ENCODE assay signal across 1 cellular context in the genomic region with DNA sequence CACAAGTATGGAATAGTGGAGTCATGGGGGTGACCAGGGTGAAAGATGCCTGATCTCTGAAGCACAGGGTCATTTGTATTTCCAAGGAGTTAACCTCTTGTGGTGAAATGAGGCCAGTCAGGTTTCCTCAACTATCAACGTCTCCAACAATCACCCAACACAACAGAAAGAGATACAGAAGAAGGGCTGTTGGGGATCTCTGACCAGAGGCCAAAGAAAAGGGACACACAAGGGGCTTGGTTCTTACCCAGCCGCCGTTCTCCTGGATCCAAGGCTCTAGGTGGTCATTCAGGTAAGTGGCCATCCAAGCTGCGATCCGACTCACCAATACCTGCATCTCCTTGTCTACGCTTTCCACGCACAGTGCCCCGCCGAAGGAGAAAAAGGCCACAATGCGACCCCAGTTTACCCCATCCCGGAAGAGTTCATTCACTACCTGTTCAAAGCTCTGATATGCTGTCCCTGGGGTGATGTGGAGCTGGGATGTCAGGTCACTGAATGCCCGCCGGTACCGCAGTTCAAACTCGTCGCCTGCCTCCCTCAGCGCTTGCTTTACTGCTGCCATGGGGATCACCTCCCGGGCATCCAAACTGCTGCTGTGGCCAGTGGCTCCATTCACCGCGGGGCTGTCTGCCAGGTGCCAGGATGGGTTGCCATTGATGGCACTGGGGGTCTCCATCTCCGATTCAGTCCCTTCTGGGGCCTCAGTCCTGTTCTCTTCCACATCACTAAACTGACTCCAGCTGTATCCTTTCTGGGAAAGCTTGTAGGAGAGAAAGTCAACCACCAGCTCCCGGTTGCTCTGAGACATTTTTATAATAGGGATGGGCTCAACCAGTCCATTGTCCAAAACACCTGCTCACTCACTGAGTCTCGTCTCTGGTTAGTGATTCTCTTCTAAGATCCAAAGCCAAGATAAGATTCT.
TF ChIP-seq lines count a peak whose summit lies in the region.

No MANE protein-coding gene starts in this region.

TF ChIP-seq in HepG2, 621 proteins besides CTCF, POLR2A, EP300 and RAD21 (continued from another document and continues in another):
- TF ChIP-seq, protein P1, sequence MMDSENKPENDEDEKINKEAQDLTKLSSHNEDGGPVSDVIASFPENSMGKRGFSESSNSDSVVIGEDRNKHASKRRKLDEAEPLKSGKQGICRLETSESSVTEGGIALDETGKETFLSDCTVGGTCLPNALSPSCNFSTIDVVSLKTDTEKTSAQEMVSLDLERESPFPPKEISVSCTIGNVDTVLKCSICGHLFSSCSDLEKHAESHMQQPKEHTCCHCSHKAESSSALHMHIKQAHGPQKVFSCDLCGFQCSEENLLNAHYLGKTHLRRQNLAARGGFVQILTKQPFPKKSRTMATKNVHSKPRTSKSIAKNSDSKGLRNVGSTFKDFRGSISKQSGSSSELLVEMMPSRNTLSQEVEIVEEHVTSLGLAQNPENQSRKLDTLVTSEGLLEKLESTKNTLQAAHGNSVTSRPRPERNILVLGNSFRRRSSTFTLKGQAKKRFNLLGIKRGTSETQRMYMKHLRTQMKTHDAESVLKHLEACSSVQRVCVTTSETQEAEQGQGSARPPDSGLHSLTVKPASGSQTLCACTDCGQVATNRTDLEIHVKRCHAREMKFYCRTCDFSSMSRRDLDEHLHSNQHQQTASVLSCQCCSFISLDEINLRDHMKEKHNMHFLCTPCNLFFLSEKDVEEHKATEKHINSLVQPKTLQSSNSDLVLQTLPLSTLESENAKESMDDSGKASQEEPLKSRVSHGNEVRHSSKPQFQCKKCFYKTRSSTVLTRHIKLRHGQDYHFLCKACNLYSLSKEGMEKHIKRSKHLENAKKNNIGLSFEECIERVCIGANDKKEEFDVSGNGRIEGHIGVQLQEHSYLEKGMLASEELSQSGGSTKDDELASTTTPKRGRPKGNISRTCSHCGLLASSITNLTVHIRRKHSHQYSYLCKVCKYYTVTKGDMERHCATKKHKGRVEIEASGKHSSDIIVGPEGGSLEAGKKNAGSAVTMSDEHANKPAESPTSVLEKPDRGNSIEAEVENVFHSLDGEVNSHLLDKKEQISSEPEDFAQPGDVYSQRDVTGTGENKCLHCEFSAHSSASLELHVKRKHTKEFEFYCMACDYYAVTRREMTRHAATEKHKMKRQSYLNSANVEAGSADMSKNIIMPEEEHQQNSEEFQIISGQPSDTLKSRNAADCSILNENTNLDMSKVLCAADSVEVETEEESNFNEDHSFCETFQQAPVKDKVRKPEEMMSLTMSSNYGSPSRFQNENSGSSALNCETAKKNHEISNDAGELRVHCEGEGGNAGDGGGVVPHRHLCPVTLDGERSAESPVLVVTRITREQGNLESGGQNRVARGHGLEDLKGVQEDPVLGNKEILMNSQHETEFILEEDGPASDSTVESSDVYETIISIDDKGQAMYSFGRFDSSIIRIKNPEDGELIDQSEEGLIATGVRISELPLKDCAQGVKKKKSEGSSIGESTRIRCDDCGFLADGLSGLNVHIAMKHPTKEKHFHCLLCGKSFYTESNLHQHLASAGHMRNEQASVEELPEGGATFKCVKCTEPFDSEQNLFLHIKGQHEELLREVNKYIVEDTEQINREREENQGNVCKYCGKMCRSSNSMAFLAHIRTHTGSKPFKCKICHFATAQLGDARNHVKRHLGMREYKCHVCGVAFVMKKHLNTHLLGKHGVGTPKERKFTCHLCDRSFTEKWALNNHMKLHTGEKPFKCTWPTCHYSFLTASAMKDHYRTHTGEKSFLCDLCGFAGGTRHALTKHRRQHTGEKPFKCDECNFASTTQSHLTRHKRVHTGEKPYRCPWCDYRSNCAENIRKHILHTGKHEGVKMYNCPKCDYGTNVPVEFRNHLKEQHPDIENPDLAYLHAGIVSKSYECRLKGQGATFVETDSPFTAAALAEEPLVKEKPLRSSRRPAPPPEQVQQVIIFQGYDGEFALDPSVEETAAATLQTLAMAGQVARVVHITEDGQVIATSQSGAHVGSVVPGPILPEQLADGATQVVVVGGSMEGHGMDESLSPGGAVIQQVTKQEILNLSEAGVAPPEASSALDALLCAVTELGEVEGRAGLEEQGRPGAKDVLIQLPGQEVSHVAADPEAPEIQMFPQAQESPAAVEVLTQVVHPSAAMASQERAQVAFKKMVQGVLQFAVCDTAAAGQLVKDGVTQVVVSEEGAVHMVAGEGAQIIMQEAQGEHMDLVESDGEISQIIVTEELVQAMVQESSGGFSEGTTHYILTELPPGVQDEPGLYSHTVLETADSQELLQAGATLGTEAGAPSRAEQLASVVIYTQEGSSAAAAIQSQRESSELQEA (CRISPR knock-in tag; IDR thresholded peaks at IDR 0.05; ENCODE audit: not compliant biosample characterization), result no peak
- TF ChIP-seq, protein P2, sequence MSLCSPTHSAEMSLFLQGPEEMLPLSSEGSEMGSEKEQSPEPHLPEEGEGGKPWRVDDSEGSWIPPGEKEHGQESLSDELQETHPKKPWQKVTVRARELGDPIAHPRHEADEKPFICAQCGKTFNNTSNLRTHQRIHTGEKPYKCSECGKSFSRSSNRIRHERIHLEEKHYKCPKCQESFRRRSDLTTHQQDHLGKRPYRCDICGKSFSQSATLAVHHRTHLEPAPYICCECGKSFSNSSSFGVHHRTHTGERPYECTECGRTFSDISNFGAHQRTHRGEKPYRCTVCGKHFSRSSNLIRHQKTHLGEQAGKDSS (CRISPR knock-in tag; IDR thresholded peaks at IDR 0.05; ENCODE audit: borderline replicate concordance, low read depth), result peak; percentile 76
- TF ChIP-seq ZNF3 (CRISPR knock-in tag; IDR thresholded peaks at IDR 0.05) (no peak), ZNF883 (CRISPR knock-in tag; IDR thresholded peaks at IDR 0.05; ENCODE audit: not compliant biosample characterization) (peak; percentile 47), ZNF34 (CRISPR knock-in tag; IDR thresholded peaks at IDR 0.05; ENCODE audit: borderline replicate concordance) (no peak), KLF13 (CRISPR knock-in tag; IDR thresholded peaks at IDR 0.05) (0 out of 2 replicates have a peak, but pooled peaks have one; percentile 64), SMAD3 (CRISPR knock-in tag; IDR thresholded peaks at IDR 0.05) (no peak), MYC (CRISPR knock-in tag; IDR thresholded peaks at IDR 0.05; ENCODE audit: borderline replicate concordance) (peak; percentile 38; the same call in 1 of the 2 replicates), MAF1 (CRISPR knock-in tag; IDR thresholded peaks at IDR 0.05; ENCODE audit: borderline replicate concordance) (no peak), CENPX (CRISPR knock-in tag; IDR thresholded peaks at IDR 0.05) (no peak), TRIM24 (CRISPR knock-in tag; IDR thresholded peaks at IDR 0.05) (no peak), ARNT2 (CRISPR knock-in tag; IDR thresholded peaks at IDR 0.05; ENCODE audit: low read depth) (peak; percentile 47; the same call in 1 of the 2 replicates), RBM39 (IDR thresholded peaks at IDR 0.05; ENCODE audit: low read depth, low read length, poor library complexity, severe bottlenecking) (peak; percentile 36), XBP1 (CRISPR knock-in tag; IDR thresholded peaks at IDR 0.05) (no peak), ARHGAP35 (CRISPR knock-in tag; IDR thresholded peaks at IDR 0.05; ENCODE audit: borderline replicate concordance) (peak; percentile 25; the same call in 1 of the 2 replicates), ZNF577 (CRISPR knock-in tag; IDR thresholded peaks at IDR 0.05; ENCODE audit: borderline replicate concordance, low read depth) (no peak), SP2 (CRISPR knock-in tag; IDR thresholded peaks at IDR 0.05) (no peak), ZSCAN31 (CRISPR knock-in tag; IDR thresholded peaks at IDR 0.05; ENCODE audit: low read depth) (no peak)
- TF ChIP-seq, protein P3, sequence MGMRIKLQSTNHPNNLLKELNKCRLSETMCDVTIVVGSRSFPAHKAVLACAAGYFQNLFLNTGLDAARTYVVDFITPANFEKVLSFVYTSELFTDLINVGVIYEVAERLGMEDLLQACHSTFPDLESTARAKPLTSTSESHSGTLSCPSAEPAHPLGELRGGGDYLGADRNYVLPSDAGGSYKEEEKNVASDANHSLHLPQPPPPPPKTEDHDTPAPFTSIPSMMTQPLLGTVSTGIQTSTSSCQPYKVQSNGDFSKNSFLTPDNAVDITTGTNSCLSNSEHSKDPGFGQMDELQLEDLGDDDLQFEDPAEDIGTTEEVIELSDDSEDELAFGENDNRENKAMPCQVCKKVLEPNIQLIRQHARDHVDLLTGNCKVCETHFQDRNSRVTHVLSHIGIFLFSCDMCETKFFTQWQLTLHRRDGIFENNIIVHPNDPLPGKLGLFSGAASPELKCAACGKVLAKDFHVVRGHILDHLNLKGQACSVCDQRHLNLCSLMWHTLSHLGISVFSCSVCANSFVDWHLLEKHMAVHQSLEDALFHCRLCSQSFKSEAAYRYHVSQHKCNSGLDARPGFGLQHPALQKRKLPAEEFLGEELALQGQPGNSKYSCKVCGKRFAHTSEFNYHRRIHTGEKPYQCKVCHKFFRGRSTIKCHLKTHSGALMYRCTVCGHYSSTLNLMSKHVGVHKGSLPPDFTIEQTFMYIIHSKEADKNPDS (CRISPR knock-in tag; IDR thresholded peaks at IDR 0.05), result no peak
- TF ChIP-seq, protein P4, sequence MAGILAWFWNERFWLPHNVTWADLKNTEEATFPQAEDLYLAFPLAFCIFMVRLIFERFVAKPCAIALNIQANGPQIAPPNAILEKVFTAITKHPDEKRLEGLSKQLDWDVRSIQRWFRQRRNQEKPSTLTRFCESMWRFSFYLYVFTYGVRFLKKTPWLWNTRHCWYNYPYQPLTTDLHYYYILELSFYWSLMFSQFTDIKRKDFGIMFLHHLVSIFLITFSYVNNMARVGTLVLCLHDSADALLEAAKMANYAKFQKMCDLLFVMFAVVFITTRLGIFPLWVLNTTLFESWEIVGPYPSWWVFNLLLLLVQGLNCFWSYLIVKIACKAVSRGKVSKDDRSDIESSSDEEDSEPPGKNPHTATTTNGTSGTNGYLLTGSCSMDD (CRISPR knock-in tag; IDR thresholded peaks at IDR 0.05), result no peak
- TF ChIP-seq, protein P5, sequence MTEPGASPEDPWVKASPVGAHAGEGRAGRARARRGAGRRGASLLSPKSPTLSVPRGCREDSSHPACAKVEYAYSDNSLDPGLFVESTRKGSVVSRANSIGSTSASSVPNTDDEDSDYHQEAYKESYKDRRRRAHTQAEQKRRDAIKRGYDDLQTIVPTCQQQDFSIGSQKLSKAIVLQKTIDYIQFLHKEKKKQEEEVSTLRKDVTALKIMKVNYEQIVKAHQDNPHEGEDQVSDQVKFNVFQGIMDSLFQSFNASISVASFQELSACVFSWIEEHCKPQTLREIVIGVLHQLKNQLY (CRISPR knock-in tag; IDR thresholded peaks at IDR 0.05), result no peak
- TF ChIP-seq, protein P6, sequence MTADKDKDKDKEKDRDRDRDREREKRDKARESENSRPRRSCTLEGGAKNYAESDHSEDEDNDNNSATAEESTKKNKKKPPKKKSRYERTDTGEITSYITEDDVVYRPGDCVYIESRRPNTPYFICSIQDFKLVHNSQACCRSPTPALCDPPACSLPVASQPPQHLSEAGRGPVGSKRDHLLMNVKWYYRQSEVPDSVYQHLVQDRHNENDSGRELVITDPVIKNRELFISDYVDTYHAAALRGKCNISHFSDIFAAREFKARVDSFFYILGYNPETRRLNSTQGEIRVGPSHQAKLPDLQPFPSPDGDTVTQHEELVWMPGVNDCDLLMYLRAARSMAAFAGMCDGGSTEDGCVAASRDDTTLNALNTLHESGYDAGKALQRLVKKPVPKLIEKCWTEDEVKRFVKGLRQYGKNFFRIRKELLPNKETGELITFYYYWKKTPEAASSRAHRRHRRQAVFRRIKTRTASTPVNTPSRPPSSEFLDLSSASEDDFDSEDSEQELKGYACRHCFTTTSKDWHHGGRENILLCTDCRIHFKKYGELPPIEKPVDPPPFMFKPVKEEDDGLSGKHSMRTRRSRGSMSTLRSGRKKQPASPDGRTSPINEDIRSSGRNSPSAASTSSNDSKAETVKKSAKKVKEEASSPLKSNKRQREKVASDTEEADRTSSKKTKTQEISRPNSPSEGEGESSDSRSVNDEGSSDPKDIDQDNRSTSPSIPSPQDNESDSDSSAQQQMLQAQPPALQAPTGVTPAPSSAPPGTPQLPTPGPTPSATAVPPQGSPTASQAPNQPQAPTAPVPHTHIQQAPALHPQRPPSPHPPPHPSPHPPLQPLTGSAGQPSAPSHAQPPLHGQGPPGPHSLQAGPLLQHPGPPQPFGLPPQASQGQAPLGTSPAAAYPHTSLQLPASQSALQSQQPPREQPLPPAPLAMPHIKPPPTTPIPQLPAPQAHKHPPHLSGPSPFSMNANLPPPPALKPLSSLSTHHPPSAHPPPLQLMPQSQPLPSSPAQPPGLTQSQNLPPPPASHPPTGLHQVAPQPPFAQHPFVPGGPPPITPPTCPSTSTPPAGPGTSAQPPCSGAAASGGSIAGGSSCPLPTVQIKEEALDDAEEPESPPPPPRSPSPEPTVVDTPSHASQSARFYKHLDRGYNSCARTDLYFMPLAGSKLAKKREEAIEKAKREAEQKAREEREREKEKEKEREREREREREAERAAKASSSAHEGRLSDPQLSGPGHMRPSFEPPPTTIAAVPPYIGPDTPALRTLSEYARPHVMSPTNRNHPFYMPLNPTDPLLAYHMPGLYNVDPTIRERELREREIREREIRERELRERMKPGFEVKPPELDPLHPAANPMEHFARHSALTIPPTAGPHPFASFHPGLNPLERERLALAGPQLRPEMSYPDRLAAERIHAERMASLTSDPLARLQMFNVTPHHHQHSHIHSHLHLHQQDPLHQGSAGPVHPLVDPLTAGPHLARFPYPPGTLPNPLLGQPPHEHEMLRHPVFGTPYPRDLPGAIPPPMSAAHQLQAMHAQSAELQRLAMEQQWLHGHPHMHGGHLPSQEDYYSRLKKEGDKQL (CRISPR knock-in tag; IDR thresholded peaks at IDR 0.05; ENCODE audit: low read depth), result no peak
- TF ChIP-seq, protein P7, sequence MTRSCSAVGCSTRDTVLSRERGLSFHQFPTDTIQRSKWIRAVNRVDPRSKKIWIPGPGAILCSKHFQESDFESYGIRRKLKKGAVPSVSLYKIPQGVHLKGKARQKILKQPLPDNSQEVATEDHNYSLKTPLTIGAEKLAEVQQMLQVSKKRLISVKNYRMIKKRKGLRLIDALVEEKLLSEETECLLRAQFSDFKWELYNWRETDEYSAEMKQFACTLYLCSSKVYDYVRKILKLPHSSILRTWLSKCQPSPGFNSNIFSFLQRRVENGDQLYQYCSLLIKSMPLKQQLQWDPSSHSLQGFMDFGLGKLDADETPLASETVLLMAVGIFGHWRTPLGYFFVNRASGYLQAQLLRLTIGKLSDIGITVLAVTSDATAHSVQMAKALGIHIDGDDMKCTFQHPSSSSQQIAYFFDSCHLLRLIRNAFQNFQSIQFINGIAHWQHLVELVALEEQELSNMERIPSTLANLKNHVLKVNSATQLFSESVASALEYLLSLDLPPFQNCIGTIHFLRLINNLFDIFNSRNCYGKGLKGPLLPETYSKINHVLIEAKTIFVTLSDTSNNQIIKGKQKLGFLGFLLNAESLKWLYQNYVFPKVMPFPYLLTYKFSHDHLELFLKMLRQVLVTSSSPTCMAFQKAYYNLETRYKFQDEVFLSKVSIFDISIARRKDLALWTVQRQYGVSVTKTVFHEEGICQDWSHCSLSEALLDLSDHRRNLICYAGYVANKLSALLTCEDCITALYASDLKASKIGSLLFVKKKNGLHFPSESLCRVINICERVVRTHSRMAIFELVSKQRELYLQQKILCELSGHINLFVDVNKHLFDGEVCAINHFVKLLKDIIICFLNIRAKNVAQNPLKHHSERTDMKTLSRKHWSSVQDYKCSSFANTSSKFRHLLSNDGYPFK (CRISPR knock-in tag; IDR thresholded peaks at IDR 0.05; ENCODE audit: borderline replicate concordance), result 0 out of 2 replicates have a peak, but pooled peaks have one; percentile 27
- TF ChIP-seq, protein P8, sequence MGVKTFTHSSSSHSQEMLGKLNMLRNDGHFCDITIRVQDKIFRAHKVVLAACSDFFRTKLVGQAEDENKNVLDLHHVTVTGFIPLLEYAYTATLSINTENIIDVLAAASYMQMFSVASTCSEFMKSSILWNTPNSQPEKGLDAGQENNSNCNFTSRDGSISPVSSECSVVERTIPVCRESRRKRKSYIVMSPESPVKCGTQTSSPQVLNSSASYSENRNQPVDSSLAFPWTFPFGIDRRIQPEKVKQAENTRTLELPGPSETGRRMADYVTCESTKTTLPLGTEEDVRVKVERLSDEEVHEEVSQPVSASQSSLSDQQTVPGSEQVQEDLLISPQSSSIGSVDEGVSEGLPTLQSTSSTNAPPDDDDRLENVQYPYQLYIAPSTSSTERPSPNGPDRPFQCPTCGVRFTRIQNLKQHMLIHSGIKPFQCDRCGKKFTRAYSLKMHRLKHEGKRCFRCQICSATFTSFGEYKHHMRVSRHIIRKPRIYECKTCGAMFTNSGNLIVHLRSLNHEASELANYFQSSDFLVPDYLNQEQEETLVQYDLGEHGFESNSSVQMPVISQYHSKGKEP (CRISPR knock-in tag; IDR thresholded peaks at IDR 0.05), result 0 out of 2 replicates have a peak, but pooled peaks have one; percentile 20
